ENCODE assay signal across 27 cellular contexts in genomic region chr13:51758691-51759090, GRCh38.
"Had no signal": no experiment of that assay in that cellular context is flagged by ENCODE, and none has a peak within 500 bp of the region (broad histone marks: within the 10 kb centered on the region; RNA-seq: fewer than 3 reads in every experiment).

No MANE protein-coding gene starts in this region.

- ATAC-seq: left colon; left lung; lower lobe of right lung; natural killer cell treated with Interleukin-12 subunit alpha and Interleukin-12 subunit beta and Interleukin-15 and Interleukin-18, amount 100 ng/mL, for 72 hours; pancreas; right cardiac atrium; sciatic nerve; stimulated activated effector memory CD8-positive, alpha-beta T cell treated with anti-CD3 and anti-CD28 coated beads, Interleukin-12 subunit alpha, Interleukin-12 subunit beta, amount 100 ng/mL, for 72 hours had no signal

- H3K36me3 ChIP-seq: prostate gland, uterus had no signal

- DNase-seq: hippocampal formation; kidney; left colon; left lung; lower lobe of right lung; mammary epithelial cell; mesendoderm; naive B cell; pancreas; posterior cingulate gyrus; retina; right cardiac atrium; spleen; stimulated activated CD4-positive, alpha-beta T cell treated with anti-CD3 and anti-CD28 coated beads, Interleukin-4, amount 100 ng/mL, for 24 hours; stimulated activated naive CD4-positive, alpha-beta T cell; tibial artery; trophoblast cell; uterus had no signal

- H3K27me3 Mint-ChIP-seq: naive B cell; natural killer cell treated with Interleukin-12 subunit alpha and Interleukin-12 subunit beta and Interleukin-15 and Interleukin-18, amount 100 ng/mL, for 72 hours; stimulated activated naive CD8-positive, alpha-beta T cell treated with anti-CD3 and anti-CD28 coated beads, Interleukin-15, Interleukin-2, amounts not matched to agents 100 ng/mL and 50 ng/mL, for 24 hours had no signal

- H3K4me3 ChIP-seq: left lung, lower lobe of right lung, pancreas, prostate gland, skin epidermis, spleen, suprapubic skin, thoracic aorta, tibial artery, uterus had no signal

- H3K27me3 ChIP-seq: left lung, pancreas, spleen, suprapubic skin, tibial artery, uterus had no signal

- H3K27ac Mint-ChIP-seq: mesothelial cell of epicardium; natural killer cell treated with Interleukin-12 subunit alpha and Interleukin-12 subunit beta and Interleukin-15 and Interleukin-18, amount 100 ng/mL, for 72 hours; stimulated activated effector memory CD8-positive, alpha-beta T cell treated with anti-CD3 and anti-CD28 coated beads, Interleukin-12 subunit alpha, Interleukin-12 subunit beta, amount 100 ng/mL, for 72 hours; stimulated activated naive CD8-positive, alpha-beta T cell treated with anti-CD3 and anti-CD28 coated beads, Interleukin-15, Interleukin-2, amounts not matched to agents 100 ng/mL and 50 ng/mL, for 24 hours had no signal

- H3K27ac ChIP-seq: left lung, lower lobe of right lung, pancreas, prostate gland, skin epidermis, spleen, suprapubic skin, thoracic aorta, tibial artery, uterus had no signal

- H3K9me3 Mint-ChIP-seq: mesothelial cell of epicardium; naive B cell; natural killer cell treated with Interleukin-12 subunit alpha and Interleukin-12 subunit beta and Interleukin-15 and Interleukin-18, amount 100 ng/mL, for 72 hours; stimulated activated effector memory CD8-positive, alpha-beta T cell treated with anti-CD3 and anti-CD28 coated beads, Interleukin-12 subunit alpha, Interleukin-12 subunit beta, amount 100 ng/mL, for 72 hours; stimulated activated naive CD8-positive, alpha-beta T cell treated with anti-CD3 and anti-CD28 coated beads, Interleukin-15, Interleukin-2, amounts not matched to agents 100 ng/mL and 50 ng/mL, for 24 hours had no signal

- H3K4me1 ChIP-seq: left lung, lower lobe of right lung, prostate gland, uterus had no signal

- H3K4me3 Mint-ChIP-seq: mesothelial cell of epicardium; naive B cell; natural killer cell treated with Interleukin-12 subunit alpha and Interleukin-12 subunit beta and Interleukin-15 and Interleukin-18, amount 100 ng/mL, for 72 hours; stimulated activated effector memory CD8-positive, alpha-beta T cell treated with anti-CD3 and anti-CD28 coated beads, Interleukin-12 subunit alpha, Interleukin-12 subunit beta, amount 100 ng/mL, for 72 hours; stimulated activated naive CD8-positive, alpha-beta T cell treated with anti-CD3 and anti-CD28 coated beads, Interleukin-15, Interleukin-2, amounts not matched to agents 100 ng/mL and 50 ng/mL, for 24 hours had no signal

- H3K4me1 Mint-ChIP-seq: stimulated activated effector memory CD8-positive, alpha-beta T cell treated with anti-CD3 and anti-CD28 coated beads, Interleukin-12 subunit alpha, Interleukin-12 subunit beta, amount 100 ng/mL, for 72 hours had no signal

- H3K9me3 ChIP-seq: left lung, lower lobe of right lung, pancreas, prostate gland, spleen, suprapubic skin, thoracic aorta, tibial artery, uterus had no signal
